In genomic region chr14:52706286-52706685, GRCh38 we compare ENCODE assay signal across 8 cellular contexts. TPM values are rescaled to one million over a fixed set of nuclear protein-coding genes. Genes with fewer than 3 reads are reported as not detected.
DNase-seq lines count a peak whose midpoint lies in the region; ATAC-seq lines count a peak whose summit lies in the region.

No MANE protein-coding gene starts in this region.

- peak overlapping the region; percentile 90 for H3K27ac ChIP-seq in CD4-positive, CD25-positive, alpha-beta regulatory T cell (ENCODE audit: insufficient read depth, low read length, poor library complexity, severe bottlenecking)

- H3K27me3 ChIP-seq in CD4-positive, CD25-positive, alpha-beta regulatory T cell (ENCODE audit: control insufficient read depth, insufficient read depth, low read length) = no peaks in the 10 kb centered on the region

- H3K36me3 Mint-ChIP-seq in CD4-positive, CD25-positive, alpha-beta regulatory T cell = peaks cover 21% of the 10 kb centered on the region
- peaks cover 31% of the 10 kb centered on the region for H3K36me3 Mint-ChIP-seq in activated T-cell treated with anti-CD3 and anti-CD28 coated beads, Interleukin-2, amount 50 U/mL, for 4 hours (ENCODE audit: insufficient read depth)

- peak; percentile 23 to 80 (median 34) for DNase-seq in CD4-positive, CD25-positive, alpha-beta regulatory T cell
- peak; percentile 16 for DNase-seq in LoVo (ENCODE audit: low spot score)
- peak; percentile 28 for DNase-seq in activated T-cell treated with anti-CD3 and anti-CD28 coated beads, Interleukin-2, amount 50 U/mL, for 4 hours
- peak; percentile 7 for DNase-seq in globus pallidus (ENCODE audit: low spot score)
- DNase-seq in stimulated activated CD4-positive, alpha-beta T cell treated with anti-CD3 and anti-CD28 coated beads, Interleukin-1b, Interleukin-23, amount 100 ng/mL, for 48 hours = peak; percentile 47
- DNase-seq in inferior parietal cortex (ENCODE audit: extremely low spot score) = no peak
- no peak for DNase-seq in putamen (ENCODE audit: low spot score)

- H3K4me1 ChIP-seq in CD4-positive, CD25-positive, alpha-beta regulatory T cell (ENCODE audit: control insufficient read depth, insufficient read depth, low read length, poor library complexity, severe bottlenecking) = peaks cover 25% of the 10 kb centered on the region

- peak overlapping the region; percentile 94 to 97 (median 95) for H3K27ac Mint-ChIP-seq in CD4-positive, CD25-positive, alpha-beta regulatory T cell

- no peaks in the 10 kb centered on the region for H3K9me3 Mint-ChIP-seq in CD4-positive, CD25-positive, alpha-beta regulatory T cell
- H3K9me3 Mint-ChIP-seq in activated T-cell treated with anti-CD3 and anti-CD28 coated beads, Interleukin-2, amount 50 U/mL, for 4 hours = no peaks in the 10 kb centered on the region

- H3K4me3 Mint-ChIP-seq in CD4-positive, CD25-positive, alpha-beta regulatory T cell = peak overlapping the region; percentile 92 to 100 (median 96)
- peak overlapping the region; percentile 100 for H3K4me3 Mint-ChIP-seq in activated T-cell treated with anti-CD3 and anti-CD28 coated beads, Interleukin-2, amount 50 U/mL, for 4 hours

- peak in 1 of 2 donors; percentile 17 for ATAC-seq in CD4-positive, CD25-positive, alpha-beta regulatory T cell (ENCODE audit: low read depth in 2 of 2)
- peak; percentile 44 to 48 for ATAC-seq in activated T-cell treated with anti-CD3 and anti-CD28 coated beads, Interleukin-2, amount 50 U/mL, for 4 hours
- ATAC-seq in HG03378 (IDR thresholded peaks at IDR 0.05; ENCODE audit: unreplicated experiment) = no peak

- H3K36me3 ChIP-seq in CD4-positive, CD25-positive, alpha-beta regulatory T cell (ENCODE audit: control insufficient read depth, insufficient read depth, low read length) = peaks cover 28% of the 10 kb centered on the region

- H3K4me3 ChIP-seq in CD4-positive, CD25-positive, alpha-beta regulatory T cell (ENCODE audit: low read depth, low read length) = peak overlapping the region; percentile 92

- peaks cover 22 to 54% (median 40%) of the 10 kb centered on the region in 4 donors for H3K4me1 Mint-ChIP-seq in CD4-positive, CD25-positive, alpha-beta regulatory T cell
- peaks cover 34% of the 10 kb centered on the region for H3K4me1 Mint-ChIP-seq in activated T-cell treated with anti-CD3 and anti-CD28 coated beads, Interleukin-2, amount 50 U/mL, for 4 hours (ENCODE audit: low read depth)

- H3K9me3 ChIP-seq in CD4-positive, CD25-positive, alpha-beta regulatory T cell (ENCODE audit: control insufficient read depth in 2 of 2, low read length in 2 of 2) = no peaks in the 10 kb centered on the region

- H3K27me3 Mint-ChIP-seq in CD4-positive, CD25-positive, alpha-beta regulatory T cell = peaks cover 5% of the 10 kb centered on the region
- no peaks in the 10 kb centered on the region for H3K27me3 Mint-ChIP-seq in activated T-cell treated with anti-CD3 and anti-CD28 coated beads, Interleukin-2, amount 50 U/mL, for 4 hours (ENCODE audit: low read depth)

RNA-seq across cellular contexts. Expression of gene PSMC6, which starts 0.7 kb away (rescaled TPM):
- 110 TPM for total RNA-seq in CD4-positive, CD25-positive, alpha-beta regulatory T cell
- 10 to 100 TPM; 69.7 to 83.0 (median 75.7) TPM for polyA plus RNA-seq in CD4-positive, CD25-positive, alpha-beta regulatory T cell
- total RNA-seq in activated T-cell treated with anti-CD3 and anti-CD28 coated beads, Interleukin-2, amount 50 U/mL, for 4 hours = 100 to 1,000 TPM; 149 to 177 (median 162) TPM

RNA-seq across cellular contexts. Expression of gene ERO1A, which starts 10.9 kb away (rescaled TPM):
- total RNA-seq in CD4-positive, CD25-positive, alpha-beta regulatory T cell = 72.9 TPM
- polyA plus RNA-seq in CD4-positive, CD25-positive, alpha-beta regulatory T cell = 10 to 100 TPM; 48.3 to 71.5 (median 63.4) TPM
- 100 to 1,000 TPM; 109 to 115 (median 112) TPM for total RNA-seq in activated T-cell treated with anti-CD3 and anti-CD28 coated beads, Interleukin-2, amount 50 U/mL, for 4 hours

RNA-seq across cellular contexts. Expression of gene STYX, which starts 23.7 kb away (rescaled TPM):
- 34.0 TPM for total RNA-seq in CD4-positive, CD25-positive, alpha-beta regulatory T cell
- 10 to 100 TPM; 33.0 to 45.2 (median 38.0) TPM for polyA plus RNA-seq in CD4-positive, CD25-positive, alpha-beta regulatory T cell
- total RNA-seq in activated T-cell treated with anti-CD3 and anti-CD28 coated beads, Interleukin-2, amount 50 U/mL, for 4 hours = 10 to 100 TPM; 18.5 to 18.9 (median 18.6) TPM

Comparison
In these comparisons a context has a peak if more than half of its experiments do, and no peak if none do; other contexts are left out.
1. DNase-seq: peak in CD4-positive, CD25-positive, alpha-beta regulatory T cell (3 of 3), LoVo (single experiment), activated T-cell treated with anti-CD3 and anti-CD28 coated beads, Interleukin-2, amount 50 U/mL, for 4 hours (single experiment), globus pallidus (single experiment) and stimulated activated CD4-positive, alpha-beta T cell treated with anti-CD3 and anti-CD28 coated beads, Interleukin-1b, Interleukin-23, amount 100 ng/mL, for 48 hours (single experiment); none in inferior parietal cortex (single experiment) and putamen (single experiment).